ENCODE assay signal across 31 cellular contexts in the genomic region with DNA sequence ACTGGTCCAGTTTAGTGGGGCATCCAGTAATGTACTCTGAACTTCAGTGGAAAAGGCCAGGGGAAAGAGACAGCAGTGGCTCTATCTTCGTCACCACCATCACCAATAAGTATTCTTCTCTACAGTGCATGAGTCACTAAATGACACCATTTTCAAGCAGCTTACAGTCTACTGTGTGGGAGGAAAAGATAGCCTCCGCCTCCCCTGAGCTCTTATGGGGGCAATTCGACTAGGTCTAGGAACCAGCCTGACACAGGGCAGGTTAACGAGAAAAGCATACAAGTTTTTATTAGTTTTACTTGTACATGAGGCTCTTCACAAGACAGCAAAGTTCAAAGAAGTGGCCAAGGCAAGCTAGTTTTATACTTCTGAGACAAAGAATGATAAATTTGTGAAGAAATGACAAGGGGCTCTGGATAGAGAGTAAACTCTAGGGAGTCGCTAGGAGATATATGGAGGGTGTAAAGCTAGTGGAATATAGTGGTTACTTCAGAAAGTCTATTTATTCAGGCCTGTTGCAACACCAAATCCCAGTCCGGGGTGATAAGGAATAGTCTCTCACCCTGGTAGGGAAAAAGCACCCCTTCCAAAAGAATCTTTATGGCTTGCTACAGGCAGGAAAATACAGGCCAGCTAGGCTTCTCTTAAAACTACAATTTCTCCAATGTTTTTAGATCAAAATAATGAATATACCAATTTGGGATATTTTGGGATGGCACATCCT. TPM values are rescaled to one million over a fixed set of nuclear protein-coding genes. Genes with fewer than 3 reads are reported as not detected.
A peak's percentile ranks its signal among the peaks of the same experiment; 100 is the strongest.
DNase-seq lines count a peak whose midpoint lies in the region; ATAC-seq, FAIRE-seq and TF ChIP-seq lines count a peak whose summit lies in the region.
"Had no signal": no experiment of that assay in that cellular context is flagged by ENCODE, and none has a peak within 500 bp of the region (broad histone marks: within the 10 kb centered on the region; RNA-seq: fewer than 3 reads in every experiment).

No MANE protein-coding gene starts in this region.

- POLR2A ChIA-PET in MCF 10A (lab: Yijun Ruan, JAX): interaction anchor here (1.2 to 1.4 kb wide), 2 partner anchors 27 to 37 kb away, joined by 3 read pairs; no protein-coding TSS in a partner anchor

- no peak for FAIRE-seq in bronchial epithelial cell (lab: Jason Lieb, UNC)
- FAIRE-seq: A204.1, colon, H54, urothelium cell line had no signal

- no peak overlapping the region for H2AFZ ChIP-seq in mammary epithelial cell (ENCODE audit: low read depth, low read length)
- H2AFZ ChIP-seq: PC-9 had no signal

- H3K4me1 ChIP-seq in mammary epithelial cell (ENCODE audit: insufficient read depth, low read length): peaks cover 51% of the 10 kb centered on the region

- H3K27ac ChIP-seq in mammary epithelial cell (ENCODE audit: insufficient read depth, low read depth, low read length) (no peak overlapping the region), layer of hippocampus (ENCODE audit: low read depth, low read length) (peak overlapping the region; percentile 49)
- H3K27ac ChIP-seq: brain microvascular endothelial cell, esophagus squamous epithelium, HL-60, PC-9, testis had no signal

- 77% methylated on average over 6 of the region's 6 CpGs for WGBS in mammary epithelial cell (ENCODE audit: low coverage, missing lambda C conversion rate)

- peak; percentile 56 for ATAC-seq in stimulated activated effector memory CD8-positive, alpha-beta T cell treated with anti-CD3 and anti-CD28 coated beads, Interleukin-12 subunit alpha, Interleukin-12 subunit beta, amount 100 ng/mL, for 72 hours
- no peak for ATAC-seq in GM18517 (IDR thresholded peaks at IDR 0.05; ENCODE audit: unreplicated experiment)
- ATAC-seq: stimulated activated naive B cell treated with anti-CD40 and anti-IgM and Interleukin-4, amounts not matched to agents 10 μg/mL and 1 μg/mL and 100 μg/mL, for 72 hours had no signal

- in situ Hi-C loops in mammary epithelial cell (cut with MboI; ENCODE audit: low sequenced_read_pairs in 2 of 2): loop anchor here in 1 of 2 donors (10.0 kb wide), 1 partner anchor 284 kb away; no protein-coding TSS in a partner anchor

- no peak overlapping the region for H3K27ac Mint-ChIP-seq in MCF 10A (ENCODE audit: low read depth, unreplicated experiment)
- H3K27ac Mint-ChIP-seq in stimulated activated effector memory CD8-positive, alpha-beta T cell treated with anti-CD3 and anti-CD28 coated beads, Interleukin-12 subunit alpha, Interleukin-12 subunit beta, amount 100 ng/mL, for 72 hours: no peak overlapping the region
- H3K27ac Mint-ChIP-seq: CD8-positive, alpha-beta memory T cell; IgD-negative memory B cell; stimulated activated naive B cell treated with anti-CD40 and anti-IgM and Interleukin-4, amounts not matched to agents 10 μg/mL and 1 μg/mL and 100 μg/mL, for 72 hours had no signal

- no peaks in the 10 kb centered on the region for H4K20me1 ChIP-seq in mammary epithelial cell (ENCODE audit: insufficient read depth, low read length)

- CTCF ChIA-PET in mammary epithelial cell (lab: Charles Lee; ENCODE audit: low non-redundant PET): no interaction called here
- CTCF ChIA-PET in MCF 10A (lab: Yijun Ruan, JAX): interaction anchor here (0.6 to 2.8 kb wide), 3 partner anchors 11 to 188 kb away, joined by 4 to 11 read pairs (median 6); no protein-coding TSS in a partner anchor

- peaks cover 30% of the 10 kb centered on the region for H3K4me1 Mint-ChIP-seq in MCF 10A (ENCODE audit: insufficient read depth, unreplicated experiment)
- H3K4me1 Mint-ChIP-seq in stimulated activated effector memory CD8-positive, alpha-beta T cell treated with anti-CD3 and anti-CD28 coated beads, Interleukin-12 subunit alpha, Interleukin-12 subunit beta, amount 100 ng/mL, for 72 hours: no peaks in the 10 kb centered on the region
- H3K4me1 Mint-ChIP-seq: CD8-positive, alpha-beta memory T cell had no signal

- no peak overlapping the region for H3K9ac ChIP-seq in mammary epithelial cell (ENCODE audit: insufficient read depth, low read length)

- H3K9me3 ChIP-seq in mammary epithelial cell (replicated peaks; ENCODE audit: insufficient read depth, low read length): no peaks in the 10 kb centered on the region
- H3K9me3 ChIP-seq: esophagus squamous epithelium, MG63, testis had no signal

- H3K27me3 Mint-ChIP-seq in MCF 10A (ENCODE audit: insufficient read depth, unreplicated experiment): no peaks in the 10 kb centered on the region
- H3K27me3 Mint-ChIP-seq: stimulated activated naive B cell treated with anti-CD40 and anti-IgM and Interleukin-4, amounts not matched to agents 10 μg/mL and 1 μg/mL and 100 μg/mL, for 72 hours had no signal

- no peak overlapping the region for H3K4me3 ChIP-seq in mammary epithelial cell (replicated peaks in 1 of 3; ENCODE audit: insufficient read depth in 1 of 3, low read depth in 2 of 3, low read length in 3 of 3)
- no peak overlapping the region for H3K4me3 ChIP-seq in bronchial epithelial cell (ENCODE audit: low read depth, low read length)
- H3K4me3 ChIP-seq: esophagus squamous epithelium, MG63, PC-9, testis had no signal

- no peak overlapping the region for H3K4me3 Mint-ChIP-seq in MCF 10A (ENCODE audit: unreplicated experiment)
- H3K4me3 Mint-ChIP-seq in stimulated activated effector memory CD8-positive, alpha-beta T cell treated with anti-CD3 and anti-CD28 coated beads, Interleukin-12 subunit alpha, Interleukin-12 subunit beta, amount 100 ng/mL, for 72 hours: no peak overlapping the region
- H3K4me3 Mint-ChIP-seq: CD8-positive, alpha-beta memory T cell; IgD-negative memory B cell; stimulated activated naive B cell treated with anti-CD40 and anti-IgM and Interleukin-4, amounts not matched to agents 10 μg/mL and 1 μg/mL and 100 μg/mL, for 72 hours had no signal

- no peaks in the 10 kb centered on the region for H3K36me3 Mint-ChIP-seq in MCF 10A (ENCODE audit: insufficient read depth, unreplicated experiment)
- no peaks in the 10 kb centered on the region for H3K36me3 Mint-ChIP-seq in stimulated activated effector memory CD8-positive, alpha-beta T cell treated with anti-CD3 and anti-CD28 coated beads, Interleukin-12 subunit alpha, Interleukin-12 subunit beta, amount 100 ng/mL, for 72 hours
- H3K36me3 Mint-ChIP-seq: CD8-positive, alpha-beta memory T cell; stimulated activated naive B cell treated with anti-CD40 and anti-IgM and Interleukin-4, amounts not matched to agents 10 μg/mL and 1 μg/mL and 100 μg/mL, for 72 hours had no signal

- H3K4me2 ChIP-seq in mammary epithelial cell (ENCODE audit: insufficient read depth, low read depth, low read length): peak overlapping the region; percentile 42
- H3K4me2 ChIP-seq: PC-9 had no signal

- BruUV-seq in mammary epithelial cell (replicated peaks; lab: Mats Ljungman, UMichigan): no TSS peak
- no TSS peak for BruUV-seq in MCF 10A (replicated peaks; lab: Mats Ljungman, UMichigan)

- H3K79me2 ChIP-seq in mammary epithelial cell (ENCODE audit: insufficient read depth, low read length): peaks cover 48% of the 10 kb centered on the region

- dilution Hi-C loops in mammary epithelial cell (cut with HindIII; ENCODE audit: low sequenced_read_pairs): no loop called here

- H3K27me3 ChIP-seq in mammary epithelial cell (ENCODE audit: insufficient read depth, low read length): no peaks in the 10 kb centered on the region
- no peaks in the 10 kb centered on the region for H3K27me3 ChIP-seq in bronchial epithelial cell (ENCODE audit: control insufficient read depth, insufficient read depth, low read length)
- no peaks in the 10 kb centered on the region for H3K27me3 ChIP-seq in layer of hippocampus (ENCODE audit: control insufficient read depth, insufficient read depth, low read length)
- H3K27me3 ChIP-seq: brain microvascular endothelial cell, esophagus squamous epithelium, MG63, testis had no signal

- no peaks in the 10 kb centered on the region for H3K9me3 Mint-ChIP-seq in MCF 10A (ENCODE audit: unreplicated experiment)
- H3K9me3 Mint-ChIP-seq in stimulated activated effector memory CD8-positive, alpha-beta T cell treated with anti-CD3 and anti-CD28 coated beads, Interleukin-12 subunit alpha, Interleukin-12 subunit beta, amount 100 ng/mL, for 72 hours: no peaks in the 10 kb centered on the region
- H3K9me3 Mint-ChIP-seq: CD8-positive, alpha-beta memory T cell; IgD-negative memory B cell; stimulated activated naive B cell treated with anti-CD40 and anti-IgM and Interleukin-4, amounts not matched to agents 10 μg/mL and 1 μg/mL and 100 μg/mL, for 72 hours had no signal

- intact Hi-C loops in mammary epithelial cell (cut with micrococcal nuclease): no loop called here
- intact Hi-C loops in MCF 10A (cut with micrococcal nuclease): no loop called here

- DNase-seq in mammary epithelial cell (no peak), MCF 10A (ENCODE audit: unreplicated experiment) (no peak), bronchial epithelial cell (ENCODE audit: low read depth) (peak; percentile 46), DMS53 treated with DMSO at 0.1 percent for 48 hours (lab: John Stamatoyannopoulos, UW; ENCODE audit: unreplicated experiment) (no peak), activated gamma-delta T cell (lab: John Stamatoyannopoulos, UW) (no peak)
- DNase-seq in stimulated activated effector memory CD8-positive, alpha-beta T cell treated with anti-CD3 and anti-CD28 coated beads, Interleukin-12 subunit alpha, Interleukin-12 subunit beta, amount 100 ng/mL, for 72 hours (ENCODE audit: low spot score in 2 of 2): no peak
- DNase-seq: activated CD4-positive, alpha-beta T cell treated with anti-CD3 and anti-CD28 coated beads, Interleukin-2, amount 50 U/mL, for 48 hours; activated CD4-positive, CD25-positive, alpha-beta regulatory T cell; activated CD8-positive, alpha-beta memory T cell treated with anti-CD3 and anti-CD28 coated beads, Interleukin-2, amount 50 U/mL, for 4 hours; AML-193; brain microvascular endothelial cell; CD8-positive, alpha-beta memory T cell; effector memory CD4-positive, alpha-beta T cell; esophagus squamous epithelium; MG63; NCI-H524; NK-92 treated with Interleukin-12 subunit alpha and Interleukin-12 subunit beta, amount 100 ng/mL, for 24 hours; PC-9; SHP77 treated with DMSO at 0.1 percent for 48 hours; stimulated activated CD4-positive, alpha-beta T cell treated with anti-CD3 and anti-CD28 coated beads, Interleukin-4, amount 100 ng/mL, for 1 hour; stimulated activated naive B cell treated with anti-CD40 and anti-IgM and Interleukin-4, amounts not matched to agents 10 μg/mL and 1 μg/mL and 100 μg/mL, for 72 hours; T-helper 9 cell; testis had no signal

- TF ChIP-seq CTCF in mammary epithelial cell (conservative IDR thresholded peaks at IDR 0.05 in 1 of 2, IDR thresholded peaks at IDR 0.05 in 1 of 2; ENCODE audit: extremely low read depth in 1 of 2, insufficient read depth in 1 of 2, low read depth in 1 of 2, low read length in 2 of 2) (no peak), MCF 10A (IDR thresholded peaks at IDR 0.05; ENCODE audit: unreplicated experiment) (no peak), bronchial epithelial cell (IDR thresholded peaks at IDR 0.05; ENCODE audit: insufficient read depth, low read length, severe bottlenecking) (no peak)

- H3K36me3 ChIP-seq in mammary epithelial cell (ENCODE audit: insufficient read depth, low read length): no peaks in the 10 kb centered on the region
- H3K36me3 ChIP-seq in bronchial epithelial cell (ENCODE audit: control insufficient read depth, insufficient read depth, low read length): no peaks in the 10 kb centered on the region
- H3K36me3 ChIP-seq: brain microvascular endothelial cell, esophagus squamous epithelium, MG63 had no signal

RNA-seq across cellular contexts. Expression of gene SCD5, which starts 49.7 kb away (rescaled TPM):
- 10 to 100 TPM; 50.4 to 74.3 TPM for total RNA-seq in mammary epithelial cell
- polyA plus RNA-seq in mammary epithelial cell: 23.3 TPM
- polyA minus RNA-seq in mammary epithelial cell: 32.5 TPM
- total RNA-seq in MCF 10A (2022): 3.5 and 3.6 TPM in 2 replicates
- 1.3 and 4.2 TPM in 2 replicates for total RNA-seq in bronchial epithelial cell
- polyA plus RNA-seq: IgD-negative memory B cell had no signal
